Comparison of ENCODE assay signal across 14 cellular contexts in the genomic region with DNA sequence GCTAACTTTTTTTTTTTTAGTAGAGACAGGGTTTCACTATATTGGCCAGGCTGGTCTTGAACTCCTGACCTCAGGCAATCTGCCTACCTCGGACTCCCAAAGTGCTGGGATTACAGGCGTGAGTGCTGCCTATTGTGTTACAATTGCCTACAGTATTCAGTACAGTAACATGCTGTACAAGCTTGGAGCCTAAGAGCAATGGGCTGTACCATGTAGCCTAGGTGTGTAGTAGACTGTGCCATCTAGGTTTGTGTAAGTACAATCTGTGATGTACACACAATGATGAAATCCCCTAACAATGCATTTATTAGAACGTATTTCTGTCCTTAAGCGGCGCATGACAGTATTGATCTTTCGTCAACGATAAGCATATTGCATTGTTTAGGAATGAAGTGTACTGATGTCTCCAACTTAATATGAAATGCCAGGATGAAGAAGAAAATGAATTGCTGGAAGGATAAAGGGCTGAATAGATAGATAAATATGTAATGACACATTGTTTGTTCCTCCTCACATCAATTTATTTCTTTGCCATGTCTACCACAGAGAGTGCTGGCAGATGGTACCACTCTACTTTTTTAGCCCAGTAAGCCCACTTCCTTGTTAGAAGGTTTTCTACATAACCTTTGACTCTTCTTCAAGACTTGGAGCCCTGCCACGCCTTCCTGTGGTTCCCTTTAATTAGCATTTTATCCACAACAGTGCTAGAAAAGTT.
A peak's percentile ranks its signal among the peaks of the same experiment; 100 is the strongest.
DNase-seq lines count a peak whose midpoint lies in the region; ATAC-seq and TF ChIP-seq lines count a peak whose summit lies in the region.
"Had no signal": no experiment of that assay in that cellular context is flagged by ENCODE, and none has a peak within 500 bp of the region (broad histone marks: within the 10 kb centered on the region; RNA-seq: fewer than 3 reads in every experiment).

No MANE protein-coding gene starts in this region.

- ATAC-seq in DND-41 (ENCODE audit: insufficient read depth, low read depth): peak; percentile 40; the same call in 1 of the 3 replicates
- ATAC-seq: CD8-positive, alpha-beta T cell; GM12878 had no signal

- H3K4me1 Mint-ChIP-seq in neural progenitor cell: peaks cover 37% of the 10 kb centered on the region
- H3K4me1 Mint-ChIP-seq: CD14-positive monocyte had no signal

- DNase-seq in DND-41: no peak
- DNase-seq in NCI-H69 (lab: John Stamatoyannopoulos, UW): peak; percentile 62
- peak; percentile 41 for DNase-seq in astrocyte of the hippocampus (ENCODE audit: low read depth, low spot score)
- DNase-seq in neural progenitor cell (ENCODE audit: low spot score): no peak
- no peak for DNase-seq in activated T-cell treated with anti-CD3 and anti-CD28 coated beads, Interleukin-2, amount 50 U/mL, for 1 hour
- DNase-seq in brain microvascular endothelial cell: no peak
- DNase-seq in stimulated activated naive CD4-positive, alpha-beta T cell treated with Interleukin-2 at 50 U/mL for 16 hours (lab: John Stamatoyannopoulos, UW): no peak
- DNase-seq: Caco-2; CD8-positive, alpha-beta T cell; DMS 273 treated with DMSO at 0.1 percent for 48 hours; GM23248; IMR-90 had no signal

- no peak overlapping the region for H3K4me2 ChIP-seq in DND-41 (ENCODE audit: insufficient read depth, low read length)
- no peak overlapping the region for H3K4me2 ChIP-seq in neural progenitor cell

- H3K4me3 ChIP-seq in DND-41 (ENCODE audit: low read depth in 1 of 2, low read length in 2 of 2) (no peak overlapping the region), neural progenitor cell (no peak overlapping the region), brain microvascular endothelial cell (ENCODE audit: low read depth, low read length) (no peak overlapping the region)
- H3K4me3 ChIP-seq: GM12878, GM23248 had no signal

- in situ Hi-C loops in brain microvascular endothelial cell (cut with HindIII; ENCODE audit: low pct_ligation_motif_present, low sequenced_read_pairs): no loop called here

- H3F3A ChIP-seq in neural progenitor cell (ENCODE audit: low read depth): no peaks in the 10 kb centered on the region

- H3K9me3 Mint-ChIP-seq in neural progenitor cell: peaks cover 2% of the 10 kb centered on the region

- H2AFZ ChIP-seq in DND-41 (ENCODE audit: low read depth, low read length): no peak overlapping the region
- no peak overlapping the region for H2AFZ ChIP-seq in neural progenitor cell (replicated peaks)
- H2AFZ ChIP-seq: GM23248 had no signal

- no peak overlapping the region for H3K4me3 Mint-ChIP-seq in neural progenitor cell
- H3K4me3 Mint-ChIP-seq: CD14-positive monocyte; CD8-positive, alpha-beta T cell had no signal

- H3K36me3 ChIP-seq in DND-41 (ENCODE audit: insufficient read depth, low read length) (no peaks in the 10 kb centered on the region), neural progenitor cell (no peaks in the 10 kb centered on the region), brain microvascular endothelial cell (replicated peaks) (no peaks in the 10 kb centered on the region)

- no peaks in the 10 kb centered on the region for H3K27me3 Mint-ChIP-seq in neural progenitor cell (ENCODE audit: insufficient read depth, low read depth)

- peaks cover 3% of the 10 kb centered on the region for H3K9me3 ChIP-seq in DND-41 (ENCODE audit: insufficient read depth, low read length, severe bottlenecking)
- H3K9me3 ChIP-seq in neural progenitor cell (ENCODE audit: low read depth): no peaks in the 10 kb centered on the region
- H3K9me3 ChIP-seq: Caco-2 had no signal

- H3K27ac Mint-ChIP-seq in neural progenitor cell: peak overlapping the region; percentile 11
- H3K27ac Mint-ChIP-seq: CD14-positive monocyte; CD8-positive, alpha-beta T cell had no signal

- H3K4me1 ChIP-seq in DND-41 (ENCODE audit: insufficient read depth, low read length) (no peaks in the 10 kb centered on the region; the same call in 1 of the 2 replicates), neural progenitor cell (no peaks in the 10 kb centered on the region)
- H3K4me1 ChIP-seq: Caco-2 had no signal

- no peak overlapping the region for H3K27ac ChIP-seq in DND-41 (ENCODE audit: low read length)
- H3K27ac ChIP-seq in neural progenitor cell: no peak overlapping the region
- H3K27ac ChIP-seq in brain microvascular endothelial cell: no peak overlapping the region
- H3K27ac ChIP-seq: GM23248 had no signal

- H3K27me3 ChIP-seq in DND-41 (ENCODE audit: insufficient read depth, low read length, poor library complexity): no peaks in the 10 kb centered on the region
- no peaks in the 10 kb centered on the region for H3K27me3 ChIP-seq in neural progenitor cell
- no peaks in the 10 kb centered on the region for H3K27me3 ChIP-seq in brain microvascular endothelial cell (replicated peaks)

- no peaks in the 10 kb centered on the region for H3K36me3 Mint-ChIP-seq in neural progenitor cell
- H3K36me3 Mint-ChIP-seq: CD14-positive monocyte; CD8-positive, alpha-beta T cell had no signal

- H3K79me2 ChIP-seq in DND-41 (ENCODE audit: insufficient read depth, low read length) (no peaks in the 10 kb centered on the region), neural progenitor cell (ENCODE audit: low read depth) (no peaks in the 10 kb centered on the region)

- H4K20me1 ChIP-seq in DND-41 (ENCODE audit: insufficient read depth, low read length): no peaks in the 10 kb centered on the region
- no peaks in the 10 kb centered on the region for H4K20me1 ChIP-seq in neural progenitor cell (ENCODE audit: low read depth)

- no peak for TF ChIP-seq CTCF in DND-41 (IDR thresholded peaks at IDR 0.05; ENCODE audit: borderline replicate concordance, extremely low read depth, low read length, poor library complexity, severe bottlenecking)
- no peak for TF ChIP-seq CTCF in neural progenitor cell (IDR thresholded peaks at IDR 0.05)
- TF ChIP-seq CTCF in brain microvascular endothelial cell (IDR thresholded peaks at IDR 0.05; ENCODE audit: low read depth, low read length, missing control alignments): no peak

- H3K9ac ChIP-seq in DND-41 (ENCODE audit: low read depth, low read length) (no peak overlapping the region), neural progenitor cell (no peak overlapping the region)
- H3K9ac ChIP-seq: GM23248 had no signal

Comparison
In these comparisons a context has a peak if more than half of its experiments do, and no peak if none do; other contexts are left out.
1. DNase-seq: peak in NCI-H69 (single experiment) and astrocyte of the hippocampus (single experiment); none in DND-41 (single experiment), neural progenitor cell (single experiment), activated T-cell treated with anti-CD3 and anti-CD28 coated beads, Interleukin-2, amount 50 U/mL, for 1 hour (single experiment), brain microvascular endothelial cell (single experiment) and stimulated activated naive CD4-positive, alpha-beta T cell treated with Interleukin-2 at 50 U/mL for 16 hours (single experiment).